In the genomic region with DNA sequence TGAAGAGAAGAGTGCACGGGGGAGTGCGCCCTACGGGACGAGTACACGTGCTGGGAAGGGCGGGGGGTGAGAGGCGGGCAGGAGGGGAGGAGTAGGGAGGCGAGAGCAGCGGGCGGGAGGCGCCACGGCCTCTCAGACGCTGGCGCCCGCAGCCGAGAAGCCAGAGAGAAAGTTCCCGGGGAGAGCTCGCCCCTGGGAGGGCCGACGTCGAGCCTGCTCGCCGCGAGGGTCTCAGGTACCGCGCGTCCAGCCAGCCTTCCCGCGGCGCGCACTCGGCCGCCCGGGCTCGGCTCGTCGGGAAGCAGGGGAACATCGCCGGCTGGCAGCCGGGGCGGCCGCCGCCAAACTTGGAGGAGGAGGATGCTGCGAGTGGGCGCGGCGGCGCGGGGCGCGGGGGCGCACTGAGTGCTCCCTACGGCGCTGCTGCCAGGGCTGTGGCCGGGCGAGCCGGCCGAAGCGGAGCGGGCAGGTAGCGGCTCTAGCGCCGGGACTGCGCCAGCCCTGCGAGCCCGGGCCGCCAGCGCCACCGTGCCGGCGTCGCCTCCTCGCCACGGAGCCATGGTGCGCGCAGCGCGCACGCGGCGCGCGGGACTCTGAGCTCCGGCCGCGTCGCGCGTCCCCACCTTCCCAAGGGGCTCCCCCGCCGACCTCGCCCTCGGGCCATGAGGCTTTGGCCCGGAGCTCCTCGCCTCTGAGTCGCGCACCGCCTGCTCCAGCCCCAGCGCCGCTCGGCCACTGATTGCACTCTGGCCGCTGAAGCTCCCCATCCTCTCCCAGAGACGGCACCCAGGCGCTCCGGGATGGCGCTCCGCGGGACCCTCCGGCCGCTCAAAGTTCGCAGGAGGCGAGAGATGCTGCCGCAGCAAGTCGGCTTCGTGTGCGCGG, we compare ENCODE assay signal across 8 cellular contexts. TPM values are rescaled to one million over a fixed set of nuclear protein-coding genes. Genes with fewer than 3 reads are reported as not detected.
DNase-seq lines count a peak whose midpoint lies in the region; ATAC-seq and TF ChIP-seq lines count a peak whose summit lies in the region.

TSS of gene SLC24A4 (plus strand) at position 135 of the 885 bp plus-strand sequence. CDS start at position 801, 666 bp downstream.

- no peak within 1 kb of the TSS for H4K91ac ChIP-seq in IMR-90 (ENCODE audit: insufficient read depth, low read depth, low read length)

- H3K4me1 ChIP-seq in IMR-90 (ENCODE audit: control insufficient read depth, insufficient read depth, low read length) (no peaks in the 10 kb centered on the region), ectodermal cell (ENCODE audit: control insufficient read depth, insufficient read depth, low read length) (no peaks in the 10 kb centered on the region)

- H3K27ac ChIP-seq in IMR-90 (ENCODE audit: insufficient read depth, low read length) (no peak within 1 kb of the TSS), ectodermal cell (ENCODE audit: insufficient read depth, low read depth, low read length, poor library complexity, severe bottlenecking) (no peak within 1 kb of the TSS)

- no peak within 1 kb of the TSS for H3K56ac ChIP-seq in IMR-90 (ENCODE audit: extremely low read depth, insufficient read depth, low read length)

- no peak within 1 kb of the TSS for H4K8ac ChIP-seq in IMR-90 (ENCODE audit: low read depth in 2 of 2, low read length in 2 of 2)

- H3K4ac ChIP-seq in IMR-90 (ENCODE audit: low read depth, low read length), result no peak within 1 kb of the TSS

- no peak for TF ChIP-seq CTCF in CD14-positive monocyte (IDR thresholded peaks at IDR 0.05)
- TF ChIP-seq CTCF in IMR-90 (conservative IDR thresholded peaks at IDR 0.05; ENCODE audit: low read depth, low read length), result no peak
- no peak for TF ChIP-seq CTCF in neural crest cell (conservative IDR thresholded peaks at IDR 0.05)

- TF ChIP-seq POLR2A in IMR-90 (IDR thresholded peaks at IDR 0.05; ENCODE audit: low read depth, low read length), result no peak

- no peak within 1 kb of the TSS for H2AFZ ChIP-seq in IMR-90 (replicated peaks; ENCODE audit: low read length, poor library complexity)

- BruUV-seq in IMR-90 (replicated peaks; lab: Mats Ljungman, UMichigan), result no TSS peak

- peaks cover 31 to 39% of the 10 kb centered on the region in 2 donors for H3K36me3 Mint-ChIP-seq in CD14-positive monocyte
- no peaks in the 10 kb centered on the region for H3K36me3 Mint-ChIP-seq in neural crest cell (ENCODE audit: low read depth)

- H3K36me3 ChIP-seq in IMR-90 (ENCODE audit: control insufficient read depth, insufficient read depth, low read length), result no peaks in the 10 kb centered on the region
- no peaks in the 10 kb centered on the region for H3K36me3 ChIP-seq in ectodermal cell (ENCODE audit: control insufficient read depth, insufficient read depth, low read length)

- in situ Hi-C loops in IMR-90 (cut with MboI; ENCODE audit: low sequenced_read_pairs), result no loop called here

- peaks cover 47% of the 10 kb centered on the region for H3K4me1 Mint-ChIP-seq in CD14-positive monocyte
- peaks cover 10% of the 10 kb centered on the region for H3K4me1 Mint-ChIP-seq in neural crest cell

- WGBS in IMR-90 (ENCODE audit: extremely low coverage in 2 of 2, insufficient read length in 1 of 2), 2 experiments, result 1% methylated on average over 45 of the region's 117 CpGs; no CpG with 5 or more reads in 1 of the 2 experiments
- WGBS in ectodermal cell, 2 experiments, result 0 to 1% methylated on average over 117 of the region's 117 CpGs

- H2BK5ac ChIP-seq in IMR-90 (ENCODE audit: low read depth, low read length, poor library complexity, severe bottlenecking), result no peak within 1 kb of the TSS

- no peak within 1 kb of the TSS for H2BK120ac ChIP-seq in IMR-90 (ENCODE audit: low read depth, low read length)

- H3K27me3 ChIP-seq in IMR-90 (ENCODE audit: control insufficient read depth, insufficient read depth, low read length) (peaks cover 80% of the 10 kb centered on the region), ectodermal cell (ENCODE audit: control insufficient read depth, insufficient read depth, low read length, poor library complexity, severe bottlenecking) (peaks cover 87% of the 10 kb centered on the region)

- intact Hi-C loops in CD14-positive monocyte (cut with micrococcal nuclease) (no loop called here), IMR-90 (cut with micrococcal nuclease) (no loop called here)

- H3K27ac Mint-ChIP-seq in CD14-positive monocyte (peak within 1 kb of the TSS in 5 of 7 donors; percentile 40 to 48 (median 43)), neural crest cell (ENCODE audit: unreplicated experiment) (no peak within 1 kb of the TSS)

- TF ChIP-seq RAD21 in IMR-90 (IDR thresholded peaks at IDR 0.05; ENCODE audit: low read length), result no peak

- H3K9me1 ChIP-seq in IMR-90 (ENCODE audit: insufficient read depth, low read length), result no peaks in the 10 kb centered on the region

- no peak within 1 kb of the TSS for H3K18ac ChIP-seq in IMR-90 (ENCODE audit: low read depth, low read length)

- ATAC-seq in IMR-90 (ENCODE audit: low read depth) (peak; percentile 17), HG03442 (IDR thresholded peaks at IDR 0.05; ENCODE audit: unreplicated experiment) (no peak)

- H3K4me3 Mint-ChIP-seq in CD14-positive monocyte, result peak within 1 kb of the TSS; percentile 90 to 95
- peak within 1 kb of the TSS; percentile 77 for H3K4me3 Mint-ChIP-seq in neural crest cell

- H3K4me2 ChIP-seq in IMR-90 (ENCODE audit: low read depth, low read length), result no peak within 1 kb of the TSS

- no peak within 1 kb of the TSS for H2BK20ac ChIP-seq in IMR-90 (ENCODE audit: low read depth, low read length)

- H3K27me3 Mint-ChIP-seq in CD14-positive monocyte (ENCODE audit: low read depth in 3 of 3) (peaks cover 66 to 83% (median 79%) of the 10 kb centered on the region in 3 donors), neural crest cell (ENCODE audit: low read depth) (peaks cover 97% of the 10 kb centered on the region)

- POLR2A ChIA-PET in IMR-90 (lab: Charles Lee; ENCODE audit: unreplicated experiment), result no interaction called here

- H2AK9ac ChIP-seq in IMR-90 (replicated peaks; ENCODE audit: low read depth, low read length, poor library complexity), result peak within 1 kb of the TSS; percentile 39

- dilution Hi-C loops in IMR-90 (cut with HindIII; ENCODE audit: low sequenced_read_pairs, unreplicated experiment), result no loop called here

- no peaks in the 10 kb centered on the region for H4K20me1 ChIP-seq in IMR-90 (ENCODE audit: insufficient read depth, low read length)

- no peak within 1 kb of the TSS for H4K5ac ChIP-seq in IMR-90 (ENCODE audit: low read depth, low read length)

- H2AK5ac ChIP-seq in IMR-90 (ENCODE audit: low read depth, low read length), result no peak within 1 kb of the TSS

- no peaks in the 10 kb centered on the region for H3K9me3 ChIP-seq in IMR-90 (ENCODE audit: control insufficient read depth, insufficient read depth, low read length)
- H3K9me3 ChIP-seq in ectodermal cell (ENCODE audit: control insufficient read depth, low read length), result no peaks in the 10 kb centered on the region

- no peak within 1 kb of the TSS for H3K14ac ChIP-seq in IMR-90 (replicated peaks; ENCODE audit: low read depth, low read length)

- CTCF ChIA-PET in IMR-90 (lab: Yijun Ruan, JAX), result no interaction called here

- DNase-seq in CD14-positive monocyte (ENCODE audit: low spot score), result no peak
- DNase-seq in IMR-90, result no peak
- DNase-seq in neural crest cell (ENCODE audit: low read depth, low spot score), result no peak
- no peak for DNase-seq in activated effector memory CD4-positive, alpha-beta T cell treated with anti-CD3 and anti-CD28 coated beads, Interleukin-2, amount 50 U/mL, for 16 hours
- no peak for DNase-seq in RPMI8226
- DNase-seq in kidney glomerular epithelial cell (lab: John Stamatoyannopoulos, UW), result no peak

- no peak within 1 kb of the TSS for H2BK15ac ChIP-seq in IMR-90 (ENCODE audit: low read depth, low read length)

- H3K79me1 ChIP-seq in IMR-90 (ENCODE audit: low read depth in 1 of 2, low read length in 2 of 2), result no peaks in the 10 kb centered on the region

- no peak within 1 kb of the TSS for H3K4me3 ChIP-seq in IMR-90 (ENCODE audit: insufficient read depth, low read depth, low read length)
- peak within 1 kb of the TSS; percentile 33 for H3K4me3 ChIP-seq in ectodermal cell (ENCODE audit: insufficient read depth, low read depth, low read length)

- no peak within 1 kb of the TSS for H3K23ac ChIP-seq in IMR-90 (ENCODE audit: low read depth, low read length)

- H3K9me3 Mint-ChIP-seq in CD14-positive monocyte, result peaks cover 0 to 23% (median under 1%) of the 10 kb centered on the region in 7 donors
- H3K9me3 Mint-ChIP-seq in neural crest cell, result no peaks in the 10 kb centered on the region

- H3K9ac ChIP-seq in IMR-90 (ENCODE audit: low read depth, low read length), result no peak within 1 kb of the TSS

TF ChIP-seq in IMR-90, 13 proteins besides CTCF, POLR2A, EP300 and RAD21 (continues in another document):
- no peak for TF ChIP-seq CHD1 (IDR thresholded peaks at IDR 0.05; ENCODE audit: low read depth, low read length)
- TF ChIP-seq SMC3 (IDR thresholded peaks at IDR 0.05; ENCODE audit: low read depth, low read length), result no peak
- no peak for TF ChIP-seq MAZ (IDR thresholded peaks at IDR 0.05; ENCODE audit: borderline replicate concordance, low read depth, low read length)
- TF ChIP-seq FOS (IDR thresholded peaks at IDR 0.05; ENCODE audit: low read depth, low read length), result no peak
- TF ChIP-seq RFX5 (IDR thresholded peaks at IDR 0.05; ENCODE audit: low read depth, low read length), result no peak
- no peak for TF ChIP-seq USF2 (IDR thresholded peaks at IDR 0.05; ENCODE audit: low read depth, low read length)
- no peak for TF ChIP-seq CEBPB (IDR thresholded peaks at IDR 0.05; ENCODE audit: low read depth, low read length)
- TF ChIP-seq RCOR1 (IDR thresholded peaks at IDR 0.05; ENCODE audit: insufficient replicate concordance, low read length), result no peak
- TF ChIP-seq NFE2L2 (IDR thresholded peaks at IDR 0.05; ENCODE audit: low read depth, low read length), result no peak
- no peak for TF ChIP-seq MXI1 (IDR thresholded peaks at IDR 0.05; ENCODE audit: borderline replicate concordance, low read depth, low read length)

RNA-seq across cellular contexts. Expression of gene SLC24A4, which starts in this region (rescaled TPM):
- polyA plus RNA-seq in CD14-positive monocyte (10 to 100 TPM; 20.0 to 26.5 TPM), IMR-90 (2012; rRNA removed) (not detected in 2 replicates)
- total RNA-seq in IMR-90 (2012; rRNA removed) (under 0.01 TPM in 1 of 2 replicates, not detected in the other), neural crest cell (0.26 TPM in 1 of 2 replicates, not detected in the other)
- 0.01 TPM in 1 of 2 replicates, not detected in the other for polyA plus RNA-seq in IMR-90 (2012; cell fraction: cytosol; rRNA removed)
- not detected in 2 replicates for polyA plus RNA-seq in IMR-90 (2012; cell fraction: nucleus; rRNA removed; ENCODE audit: low replicate concordance)
- 0.15 TPM for polyA plus RNA-seq in ectodermal cell (2013, experiment 1 of 4)
- 0.43 TPM for polyA plus RNA-seq in ectodermal cell (2013, experiment 2 of 4)
- 0.16 TPM for polyA plus RNA-seq in ectodermal cell (2013, experiment 3 of 4)
- 0.16 TPM for polyA plus RNA-seq in ectodermal cell (2013, experiment 4 of 4)

Comparison
In these comparisons a context has a peak if more than half of its experiments do, and no peak if none do; other contexts are left out.
1. RNA of gene SLC24A4 (polyA plus RNA-seq): 20.0 to 26.5 TPM in CD14-positive monocyte; 0.01 TPM in IMR-90; every median in the first group is over 10 times any median in the second.
2. Peak in ATAC-seq in IMR-90; RNA of the gene not detected or under 1 TPM.